ENCODE assay signal across 17 cellular contexts in the genomic region with DNA sequence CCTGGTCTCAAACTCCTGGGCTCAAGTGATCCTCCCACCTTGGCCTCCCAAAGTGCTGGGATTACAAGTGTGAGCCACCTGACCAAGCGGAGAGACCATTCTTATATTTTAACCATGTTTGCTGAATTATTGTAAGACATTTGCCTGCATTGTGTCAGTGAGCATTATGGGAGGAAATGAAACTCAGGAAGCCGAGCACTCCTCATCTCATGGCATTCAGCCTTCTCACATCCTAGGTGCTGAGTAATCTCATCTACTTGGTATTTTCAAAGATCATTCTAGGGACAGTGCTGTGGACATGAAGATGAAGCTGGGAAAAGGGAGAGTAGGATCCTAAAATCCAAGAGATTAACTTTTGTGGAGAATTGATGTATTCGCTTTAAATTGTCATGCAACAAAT.
DNase-seq lines count a peak whose midpoint lies in the region; ATAC-seq, FAIRE-seq and TF ChIP-seq lines count a peak whose summit lies in the region.
"Had no signal": no experiment of that assay in that cellular context is flagged by ENCODE, and none has a peak within 500 bp of the region (broad histone marks: within the 10 kb centered on the region; RNA-seq: fewer than 3 reads in every experiment).

No MANE protein-coding gene starts in this region.

- H3K4me1 ChIP-seq in foreskin keratinocyte (no peaks in the 10 kb centered on the region), right cardiac atrium (ENCODE audit: control insufficient read depth, insufficient read depth, low read length) (no peaks in the 10 kb centered on the region)

- H3K27ac Mint-ChIP-seq in effector memory CD8-positive, alpha-beta T cell, result no peak overlapping the region

- H3K27me3 ChIP-seq in foreskin keratinocyte (no peaks in the 10 kb centered on the region), right cardiac atrium (ENCODE audit: control insufficient read depth, insufficient read depth) (no peaks in the 10 kb centered on the region)
- H3K27me3 ChIP-seq: MG63 had no signal

- TF ChIP-seq CTCF in choroid plexus epithelial cell (conservative IDR thresholded peaks at IDR 0.05; ENCODE audit: low read depth, low read length), result no peak
- TF ChIP-seq CTCF in foreskin keratinocyte (conservative IDR thresholded peaks at IDR 0.05), result no peak

- ATAC-seq in foreskin keratinocyte (no peak), right cardiac atrium (no peak), HG03175 (IDR thresholded peaks at IDR 0.05; ENCODE audit: unreplicated experiment) (no peak)
- no peak for ATAC-seq in effector memory CD8-positive, alpha-beta T cell (replicated peaks)
- ATAC-seq: HepG2, SK-N-SH treated with all-trans-retinoic acid at 6 μM for 48 hours had no signal

- no peak overlapping the region for H3K4me3 Mint-ChIP-seq in effector memory CD8-positive, alpha-beta T cell

- H3K36me3 Mint-ChIP-seq in effector memory CD8-positive, alpha-beta T cell (ENCODE audit: insufficient read depth), result no peaks in the 10 kb centered on the region

- no peaks in the 10 kb centered on the region for H3K9me3 ChIP-seq in right cardiac atrium (ENCODE audit: control insufficient read depth, low read length)
- H3K9me3 ChIP-seq: MG63 had no signal

- no peak overlapping the region for H3K4me3 ChIP-seq in choroid plexus epithelial cell (ENCODE audit: low read depth, low read length)
- H3K4me3 ChIP-seq in right cardiac atrium (ENCODE audit: low read length), result no peak overlapping the region
- H3K4me3 ChIP-seq: MG63 had no signal

- TF ChIP-seq POLR2A in GM12891 (IDR thresholded peaks at IDR 0.05; ENCODE audit: low read depth, low read length), result no peak

- H3K9me3 Mint-ChIP-seq in effector memory CD8-positive, alpha-beta T cell, result no peaks in the 10 kb centered on the region

- DNase-seq in GM12891 (ENCODE audit: insufficient read length, low spot score) (no peak), NOMO-1 (lab: John Stamatoyannopoulos, UW; ENCODE audit: unreplicated experiment in 2 of 2) (peak; percentile 1 to 58), choroid plexus epithelial cell (ENCODE audit: low read depth) (peak; percentile 8), foreskin keratinocyte (no peak), right cardiac atrium (no peak)
- no peak for DNase-seq in effector memory CD8-positive, alpha-beta T cell
- DNase-seq: DND-41; Karpas-422; MG63; NCI-H1417 treated with DMSO at 0.1 percent for 48 hours; NCI-H1930; NK-92 treated with Interleukin-12 subunit alpha and Interleukin-12 subunit beta, amount 100 ng/mL, for 24 hours; T-helper 1 cell had no signal

- peaks cover 9 to 13% of the 10 kb centered on the region in 2 donors for H3K27me3 Mint-ChIP-seq in effector memory CD8-positive, alpha-beta T cell

- intact Hi-C loops in right cardiac atrium (cut with DNase I), result no loop called here

- WGBS in right cardiac atrium, result 86% methylated on average over 3 of the region's 3 CpGs

- no peak for FAIRE-seq in GM12891 (lab: Jason Lieb, UNC)
- FAIRE-seq: G401.6, HepG2 had no signal

- H3K27ac ChIP-seq in foreskin keratinocyte (no peak overlapping the region), right cardiac atrium (ENCODE audit: low read length) (no peak overlapping the region)

- H3K4me1 Mint-ChIP-seq in effector memory CD8-positive, alpha-beta T cell (ENCODE audit: low read depth in 2 of 2), result no peaks in the 10 kb centered on the region

TF ChIP-seq in GM12891, 5 proteins besides CTCF, POLR2A, EP300 and RAD21:
- no peak for TF ChIP-seq POLR2AphosphoS5 (IDR thresholded peaks at IDR 0.05; ENCODE audit: low read depth, low read length)
- peak; percentile 84 for TF ChIP-seq SPI1 (IDR thresholded peaks at IDR 0.05; ENCODE audit: low read depth, low read length)

Comparison
In these comparisons a context has a peak if more than half of its experiments do, and no peak if none do; other contexts are left out.
1. DNase-seq: peak in NOMO-1 (2 of 2) and choroid plexus epithelial cell (single experiment); none in GM12891 (single experiment), foreskin keratinocyte (0 of 2), effector memory CD8-positive, alpha-beta T cell (0 of 3) and right cardiac atrium (0 of 3).